Comparison of ENCODE assay signal across 23 cellular contexts in the genomic region with DNA sequence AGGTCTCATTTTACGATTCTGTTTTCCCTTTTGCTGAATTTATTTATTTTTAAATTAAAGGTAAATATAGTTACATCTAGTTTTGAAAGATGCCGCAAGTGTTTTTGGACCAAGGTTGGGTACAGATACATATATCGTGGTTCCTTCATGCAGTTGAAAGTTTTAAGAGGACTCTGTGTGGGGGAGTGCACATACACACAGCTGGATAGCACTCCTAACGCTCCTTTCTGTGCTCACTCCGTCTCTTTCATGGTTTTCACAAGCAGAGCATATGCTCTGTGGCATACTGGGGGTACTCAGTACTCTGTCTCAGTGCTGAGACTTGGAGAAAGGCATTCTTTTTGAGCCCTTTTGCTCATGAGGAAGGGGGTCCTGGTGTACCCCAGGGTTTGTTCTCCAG.
"Had no signal": no experiment of that assay in that cellular context is flagged by ENCODE, and none has a peak within 500 bp of the region (broad histone marks: within the 10 kb centered on the region; RNA-seq: fewer than 3 reads in every experiment).

No MANE protein-coding gene starts in this region.

- H3K36me3 ChIP-seq: ascending aorta had no signal

- DNase-seq: activated CD4-positive, alpha-beta memory T cell treated with anti-CD3 and anti-CD28 coated beads, Interleukin-2, amount 10 ng/mL, durations not matched to agents 7 days and 5 days; activated CD4-positive, alpha-beta T cell treated with anti-CD3 and anti-CD28 coated beads for 36 hours; activated CD4-positive, alpha-beta T cell treated with anti-CD3 and anti-CD28 coated beads, Interleukin-2, amount 50 U/mL, for 1 hour; activated gamma-delta T cell treated with Interleukin-2 at 50 U/mL for 16 hours; activated naive CD4-positive, alpha-beta T cell treated with anti-CD3 and anti-CD28 coated beads, Interleukin-2, amount 50 U/mL, for 16 hours; activated T-cell treated with anti-CD3 and anti-CD28 coated beads, Interleukin-2, amount 50 U/mL, for 72 hours; body of pancreas; KG1; NCI-H1092; NCI-H1417; NCI-H2029; NCI-H510A treated with DMSO at 0.1 percent for 48 hours; NCI-H69; NK-92 treated with Interleukin-12 subunit alpha and Interleukin-12 subunit beta, amount 100 ng/mL, for 24 hours; OCI-M1; RPMI8226; SHP77; T-helper 1 cell; WERI-Rb-1 had no signal

- H3K27me3 ChIP-seq: ascending aorta, body of pancreas had no signal

- ATAC-seq: activated CD4-positive, alpha-beta T cell treated with anti-CD3 and anti-CD28 coated beads for 36 hours; activated T-cell treated with anti-CD3 and anti-CD28 coated beads, Interleukin-2, amount 50 U/mL, for 72 hours; body of pancreas; Panc1 had no signal

- H3K36me3 Mint-ChIP-seq: IgD-negative memory B cell had no signal

- H3K4me1 Mint-ChIP-seq: IgD-negative memory B cell had no signal

- H3K9me3 ChIP-seq: ascending aorta, body of pancreas had no signal

- H3K27ac ChIP-seq: body of pancreas, WERI-Rb-1 had no signal

- H3K4me3 Mint-ChIP-seq: activated CD4-positive, alpha-beta memory T cell treated with anti-CD3 and anti-CD28 coated beads, Interleukin-2, amount 10 ng/mL, durations not matched to agents 7 days and 5 days; activated CD4-positive, alpha-beta T cell treated with anti-CD3 and anti-CD28 coated beads for 36 hours; activated T-cell treated with anti-CD3 and anti-CD28 coated beads, Interleukin-2, amount 50 U/mL, for 72 hours; IgD-negative memory B cell had no signal

- H3K4me3 ChIP-seq: ascending aorta, body of pancreas had no signal

- H3K9me3 Mint-ChIP-seq: activated CD4-positive, alpha-beta memory T cell treated with anti-CD3 and anti-CD28 coated beads, Interleukin-2, amount 10 ng/mL, durations not matched to agents 7 days and 5 days; activated T-cell treated with anti-CD3 and anti-CD28 coated beads, Interleukin-2, amount 50 U/mL, for 72 hours; activated T-helper 2 cell treated with anti-CD3 and anti-CD28 coated beads, Interferon-gamma antibody, Interleukin-2, Interleukin-4, amounts not matched to agents 10 μg/mL and 5 μg/mL and 100 μg/mL, durations not matched to agents 14 hours and 24 hours and 36 hours; IgD-negative memory B cell had no signal

- H3K27me3 Mint-ChIP-seq: activated CD4-positive, alpha-beta memory T cell treated with anti-CD3 and anti-CD28 coated beads, Interleukin-2, amount 10 ng/mL, durations not matched to agents 7 days and 5 days; activated CD4-positive, alpha-beta T cell treated with anti-CD3 and anti-CD28 coated beads for 36 hours; IgD-negative memory B cell had no signal

- H3K27ac Mint-ChIP-seq: activated CD4-positive, alpha-beta memory T cell treated with anti-CD3 and anti-CD28 coated beads, Interleukin-2, amount 10 ng/mL, durations not matched to agents 7 days and 5 days; activated CD4-positive, alpha-beta T cell treated with anti-CD3 and anti-CD28 coated beads for 36 hours; activated T-cell treated with anti-CD3 and anti-CD28 coated beads, Interleukin-2, amount 50 U/mL, for 72 hours; activated T-helper 2 cell treated with anti-CD3 and anti-CD28 coated beads, Interferon-gamma antibody, Interleukin-2, Interleukin-4, amounts not matched to agents 10 μg/mL and 5 μg/mL and 100 μg/mL, durations not matched to agents 14 hours and 24 hours and 36 hours; IgD-negative memory B cell had no signal
